ENCODE assay signal across 1 cellular context in genomic region chr16:70460737-70461261, GRCh38.
TF ChIP-seq lines count a peak whose summit lies in the region.

No MANE protein-coding gene starts in this region.

TF ChIP-seq in GM23338, 12 proteins besides CTCF, POLR2A, EP300 and RAD21 (continued from another document):
- TF ChIP-seq ZNF462 (CRISPR knock-in tag; IDR thresholded peaks at IDR 0.05) (no peak), ZNF331 (CRISPR knock-in tag; IDR thresholded peaks at IDR 0.05; ENCODE audit: low read depth) (no peak), ZNF114 (CRISPR knock-in tag; IDR thresholded peaks at IDR 0.05) (no peak)
